In genomic region chr1:228744356-228744755, GRCh38 we compare ENCODE assay signal across 28 cellular contexts.
"Had no signal": no experiment of that assay in that cellular context is flagged by ENCODE, and none has a peak within 500 bp of the region (broad histone marks: within the 10 kb centered on the region; RNA-seq: fewer than 3 reads in every experiment).

No MANE protein-coding gene starts in this region.

- H3K4me1 Mint-ChIP-seq: stimulated activated naive B cell treated with anti-CD40 and anti-IgM and Interleukin-4, amounts not matched to agents 10 μg/mL and 1 μg/mL and 100 μg/mL, for 72 hours had no signal

- H3K9ac ChIP-seq: neural progenitor cell, parathyroid adenoma had no signal

- H3K4me3 Mint-ChIP-seq: natural killer cell; nephron; neural progenitor cell; stimulated activated effector memory CD8-positive, alpha-beta T cell treated with anti-CD3 and anti-CD28 coated beads, Interleukin-12 subunit alpha, Interleukin-12 subunit beta, amount 100 ng/mL, for 72 hours; stimulated activated naive B cell treated with anti-CD40 and anti-IgM and Interleukin-4, amounts not matched to agents 10 μg/mL and 1 μg/mL and 100 μg/mL, for 72 hours; stimulated activated naive CD8-positive, alpha-beta T cell treated with anti-CD3 and anti-CD28 coated beads, Interleukin-15, Interleukin-2, amounts not matched to agents 100 ng/mL and 50 ng/mL, for 24 hours had no signal

- H3K9me3 ChIP-seq: ovary, psoas muscle, right lobe of liver, sigmoid colon, stomach, thoracic aorta, thyroid gland, tibial nerve, upper lobe of left lung, uterus had no signal

- DNase-seq: natural killer cell; occipital lobe; ovary; posterior cingulate gyrus; psoas muscle; right cardiac atrium; right lobe of liver; sigmoid colon; small intestine; stimulated activated CD4-positive, alpha-beta T cell treated with anti-CD3 and anti-CD28 coated beads, Interleukin-15, amount 100 ng/mL, for 24 hours; stimulated activated CD4-positive, alpha-beta T cell treated with anti-CD3 and anti-CD28 coated beads, Interleukin-2, amount 100 ng/mL, for 24 hours; stimulated activated CD4-positive, alpha-beta T cell treated with anti-CD3 and anti-CD28 coated beads, Interleukin-2, amount 100 ng/mL, for 48 hours; stimulated activated CD4-positive, alpha-beta T cell treated with anti-CD3 and anti-CD28 coated beads, Interleukin-4, amount 100 ng/mL, for 24 hours; stimulated activated naive B cell treated with anti-CD40 and anti-IgM and Interleukin-4, amounts not matched to agents 10 μg/mL and 1 μg/mL and 100 μg/mL, for 72 hours; stimulated activated naive CD4-positive, alpha-beta T cell treated with Interleukin-2 at 50 U/mL for 16 hours; stomach; thyroid gland; trophoblast cell; uterus had no signal

- H3K9me3 Mint-ChIP-seq: natural killer cell; nephron; neural progenitor cell; stimulated activated effector memory CD8-positive, alpha-beta T cell treated with anti-CD3 and anti-CD28 coated beads, Interleukin-12 subunit alpha, Interleukin-12 subunit beta, amount 100 ng/mL, for 72 hours; stimulated activated naive B cell treated with anti-CD40 and anti-IgM and Interleukin-4, amounts not matched to agents 10 μg/mL and 1 μg/mL and 100 μg/mL, for 72 hours; stimulated activated naive CD8-positive, alpha-beta T cell treated with anti-CD3 and anti-CD28 coated beads, Interleukin-15, Interleukin-2, amounts not matched to agents 100 ng/mL and 50 ng/mL, for 24 hours had no signal

- H3K27me3 Mint-ChIP-seq: progenitor cell of endocrine pancreas had no signal

- H3K4me1 ChIP-seq: uterus had no signal

- H3K4me2 ChIP-seq: neural progenitor cell had no signal

- FAIRE-seq: small intestine had no signal

- H3K27ac Mint-ChIP-seq: natural killer cell; nephron; neural progenitor cell; stimulated activated effector memory CD8-positive, alpha-beta T cell treated with anti-CD3 and anti-CD28 coated beads, Interleukin-12 subunit alpha, Interleukin-12 subunit beta, amount 100 ng/mL, for 72 hours; stimulated activated naive B cell treated with anti-CD40 and anti-IgM and Interleukin-4, amounts not matched to agents 10 μg/mL and 1 μg/mL and 100 μg/mL, for 72 hours; stimulated activated naive CD8-positive, alpha-beta T cell treated with anti-CD3 and anti-CD28 coated beads, Interleukin-15, Interleukin-2, amounts not matched to agents 100 ng/mL and 50 ng/mL, for 24 hours had no signal

- H2AFZ ChIP-seq: neural progenitor cell, parathyroid adenoma had no signal

- H3K27ac ChIP-seq: neural progenitor cell, ovary, parathyroid adenoma, psoas muscle, thoracic aorta, thyroid gland, tibial nerve, upper lobe of left lung, uterus had no signal

- H3K79me2 ChIP-seq: parathyroid adenoma had no signal

- H3K36me3 ChIP-seq: neural progenitor cell, ovary, uterus had no signal

- H3K27me3 ChIP-seq: neural progenitor cell, ovary, right lobe of liver, sigmoid colon, stomach, thyroid gland, tibial nerve, upper lobe of left lung, uterus had no signal

- H3K4me3 ChIP-seq: neural progenitor cell, ovary, psoas muscle, right lobe of liver, sigmoid colon, stomach, thoracic aorta, thyroid gland, tibial nerve, upper lobe of left lung, uterus had no signal

- H3K36me3 Mint-ChIP-seq: natural killer cell; stimulated activated effector memory CD8-positive, alpha-beta T cell treated with anti-CD3 and anti-CD28 coated beads, Interleukin-12 subunit alpha, Interleukin-12 subunit beta, amount 100 ng/mL, for 72 hours; stimulated activated naive B cell treated with anti-CD40 and anti-IgM and Interleukin-4, amounts not matched to agents 10 μg/mL and 1 μg/mL and 100 μg/mL, for 72 hours had no signal

- ATAC-seq: natural killer cell; right cardiac atrium; stimulated activated effector memory CD8-positive, alpha-beta T cell treated with anti-CD3 and anti-CD28 coated beads, Interleukin-12 subunit alpha, Interleukin-12 subunit beta, amount 100 ng/mL, for 72 hours; stimulated activated naive B cell treated with anti-CD40 and anti-IgM and Interleukin-4, amounts not matched to agents 10 μg/mL and 1 μg/mL and 100 μg/mL, for 72 hours had no signal
